ENCODE assay signal across 7 cellular contexts in genomic region chr11:35619754-35620640, GRCh38. TPM values are rescaled to one million over a fixed set of nuclear protein-coding genes. Genes with fewer than 3 reads are reported as not detected.
A peak's percentile ranks its signal among the peaks of the same experiment; 100 is the strongest.
DNase-seq lines count a peak whose midpoint lies in the region; FAIRE-seq and TF ChIP-seq lines count a peak whose summit lies in the region.

No MANE protein-coding gene starts in this region.

- peak overlapping the region; percentile 67 to 81 for H3K18ac ChIP-seq in mesenchymal stem cell (ENCODE audit: low read depth in 1 of 2, low read length in 2 of 2)

- H3K27me3 ChIP-seq in ectodermal cell (ENCODE audit: control insufficient read depth, insufficient read depth, low read length, poor library complexity, severe bottlenecking) (peaks cover 4% of the 10 kb centered on the region), mesenchymal stem cell (ENCODE audit: control insufficient read depth in 1 of 2, insufficient read depth in 1 of 2, low read length in 2 of 2) (no peaks in the 10 kb centered on the region)

- H3K27ac ChIP-seq in HEK293 (ENCODE audit: extremely low read depth, low read depth, low read length) (peak overlapping the region; percentile 88; the same call in 1 of the 2 replicates), ectodermal cell (ENCODE audit: insufficient read depth, low read depth, low read length, poor library complexity, severe bottlenecking) (peak overlapping the region; percentile 62), mesenchymal stem cell (ENCODE audit: low read length, poor library complexity, severe bottlenecking) (peak overlapping the region; percentile 19)

- H3K9ac ChIP-seq in mesenchymal stem cell (ENCODE audit: low read length): peak overlapping the region; percentile 79

- H2BK5ac ChIP-seq in mesenchymal stem cell (ENCODE audit: low read depth, low read length, poor library complexity, severe bottlenecking): peak overlapping the region; percentile 69

- TF ChIP-seq CTCF in GM10248 (IDR thresholded peaks at IDR 0.05; ENCODE audit: control extremely low read depth, extremely low read depth, low read depth, missing control alignments): peak; percentile 11
- peak; percentile 36 for TF ChIP-seq CTCF in HEK293 (tag by site-specific recombination; IDR thresholded peaks at IDR 0.05)

- peak overlapping the region in 1 of 2 experiments; percentile 89 for H3K23ac ChIP-seq in mesenchymal stem cell (ENCODE audit: low read length in 2 of 2)

- H3K14ac ChIP-seq in mesenchymal stem cell (ENCODE audit: low read length in 2 of 2): peak overlapping the region in 1 of 2 experiments; percentile 68

- DNase-seq in GM10248 (ENCODE audit: extremely low spot score) (peak; percentile 28), RCC 7860 (ENCODE audit: low spot score) (peak; percentile 71), mesenchymal stem cell (peak; percentile 61), urothelium cell line (ENCODE audit: low spot score) (peak; percentile 61), COLO829 (ENCODE audit: low spot score) (no peak)

- H3K36me3 ChIP-seq in HEK293 (ENCODE audit: control insufficient read depth in 2 of 2, insufficient read depth in 1 of 2, low read length in 2 of 2): no peaks in the 10 kb centered on the region
- H3K36me3 ChIP-seq in ectodermal cell (ENCODE audit: control insufficient read depth, insufficient read depth, low read length): no peaks in the 10 kb centered on the region
- no peaks in the 10 kb centered on the region for H3K36me3 ChIP-seq in mesenchymal stem cell (ENCODE audit: control insufficient read depth in 1 of 2, insufficient read depth in 2 of 2, low read depth in 1 of 2, low read length in 2 of 2)

- H3K4me1 ChIP-seq in HEK293 (ENCODE audit: control insufficient read depth, insufficient read depth, low read length) (peaks cover 3% of the 10 kb centered on the region), ectodermal cell (ENCODE audit: control insufficient read depth, insufficient read depth, low read length) (peaks cover 24% of the 10 kb centered on the region), mesenchymal stem cell (ENCODE audit: control insufficient read depth, insufficient read depth, low read depth, low read length) (peaks cover 17% of the 10 kb centered on the region)

- WGBS in ectodermal cell, 2 experiments: 0% methylated on average over 48 of the region's 48 CpGs
- WGBS in mesenchymal stem cell: under 1% methylated on average over 36 of the region's 48 CpGs

- H3K4me3 ChIP-seq in HEK293 (ENCODE audit: low read depth, low read length) (peak overlapping the region; percentile 63), ectodermal cell (ENCODE audit: insufficient read depth, low read depth, low read length) (peak overlapping the region; percentile 80), mesenchymal stem cell (ENCODE audit: insufficient read depth in 1 of 2, low read depth in 1 of 2, low read length in 2 of 2) (peak overlapping the region; percentile 77 to 84)

- peak overlapping the region; percentile 61 for H2AFZ ChIP-seq in mesenchymal stem cell (ENCODE audit: low read depth, low read length)

- H3K9me3 ChIP-seq in HEK293 (ENCODE audit: control insufficient read depth, insufficient read depth, low read depth, low read length) (no peaks in the 10 kb centered on the region), ectodermal cell (ENCODE audit: control insufficient read depth, low read length) (no peaks in the 10 kb centered on the region), mesenchymal stem cell (ENCODE audit: control insufficient read depth, low read length) (no peaks in the 10 kb centered on the region)

- peak overlapping the region; percentile 34 for H2BK15ac ChIP-seq in mesenchymal stem cell (ENCODE audit: low read depth, poor library complexity, severe bottlenecking)

- peak overlapping the region; percentile 35 for H2AK5ac ChIP-seq in mesenchymal stem cell (ENCODE audit: low read length, severe bottlenecking)

- FAIRE-seq in RCC 7860 (lab: Jason Lieb, UNC) (no peak), urothelium cell line (lab: Jason Lieb, UNC) (no peak)

- peak overlapping the region; percentile 97 for H3K4me2 ChIP-seq in mesenchymal stem cell (ENCODE audit: low read length, poor library complexity, severe bottlenecking)

- H3K79me1 ChIP-seq in mesenchymal stem cell (replicated peaks; ENCODE audit: low read length, poor library complexity, severe bottlenecking): peaks cover 8% of the 10 kb centered on the region

- peak overlapping the region; percentile 35 for H2BK120ac ChIP-seq in mesenchymal stem cell (ENCODE audit: low read depth, low read length)

- peak overlapping the region; percentile 36 to 73 for H3K4ac ChIP-seq in mesenchymal stem cell (ENCODE audit: low read depth in 1 of 2, low read length in 2 of 2)

- H4K8ac ChIP-seq in mesenchymal stem cell (ENCODE audit: low read length): peak overlapping the region; percentile 19

- POLR2A ChIA-PET in GM10248 (lab: Yijun Ruan, JAX): no interaction called here
- POLR2A ChIA-PET in HEK293 (lab: Yijun Ruan, JAX): interaction anchor here (1.1 kb wide), 2 partner anchors 10 to 132 kb away, joined by 3 to 4 read pairs; no protein-coding TSS in a partner anchor

- peak overlapping the region; percentile 81 for H4K91ac ChIP-seq in mesenchymal stem cell (ENCODE audit: low read length)

- peak overlapping the region in 1 of 2 experiments; percentile 70 for H2BK12ac ChIP-seq in mesenchymal stem cell (ENCODE audit: low read length in 2 of 2)

- CTCF ChIA-PET in GM10248 (lab: Yijun Ruan, JAX) (interaction anchor here (1.0 to 3.9 kb wide), 6 partner anchors 9 to 647 kb away, joined by 4 to 18 read pairs (median 6); no protein-coding TSS in a partner anchor), HEK293 (lab: Yijun Ruan, JAX) (interaction anchor here (0.7 to 1.0 kb wide), 2 partner anchors 10 to 203 kb away, joined by 3 read pairs; no protein-coding TSS in a partner anchor)

TF ChIP-seq in HEK293, 187 proteins besides CTCF, POLR2A, EP300 and RAD21 (continues in another document):
- TF ChIP-seq ZNF514 (tag by site-specific recombination; IDR thresholded peaks at IDR 0.05) (no peak), SETDB1 (IDR thresholded peaks at IDR 0.05; ENCODE audit: insufficient read length, low read length) (no peak), SCRT2 (tag by site-specific recombination; IDR thresholded peaks at IDR 0.05) (no peak), HOXA7 (CRISPR knock-in tag; IDR thresholded peaks at IDR 0.05; ENCODE audit: borderline replicate concordance) (no peak), ZNF16 (tag by site-specific recombination; IDR thresholded peaks at IDR 0.05; ENCODE audit: low read depth) (no peak), TCF7L2 (IDR thresholded peaks at IDR 0.05; ENCODE audit: borderline replicate concordance, low read depth, low read length) (peak; percentile 40; the same call in 1 of the 2 replicates), ZNF792 (tag by site-specific recombination; IDR thresholded peaks at IDR 0.05) (no peak), KLF10 (tag by site-specific recombination; IDR thresholded peaks at IDR 0.05) (no peak), ZNF324 (tag by site-specific recombination; IDR thresholded peaks at IDR 0.05) (no peak), ZNF140 (tag by site-specific recombination; IDR thresholded peaks at IDR 0.05) (no peak), ZNF555 (tag by site-specific recombination; conservative IDR thresholded peaks at IDR 0.05) (no peak), ZNF132 (tag by site-specific recombination; IDR thresholded peaks at IDR 0.05; ENCODE audit: borderline replicate concordance) (no peak), ZNF707 (tag by site-specific recombination; IDR thresholded peaks at IDR 0.05) (no peak), WT1 (tag by site-specific recombination; IDR thresholded peaks at IDR 0.05) (no peak), ZNF366 (tag by site-specific recombination; conservative IDR thresholded peaks at IDR 0.05) (peak; percentile 37; the same call in 1 of the 2 replicates), ZNF26 (tag by site-specific recombination; IDR thresholded peaks at IDR 0.05) (no peak), PBX3 (CRISPR knock-in tag; IDR thresholded peaks at IDR 0.05) (0 out of 2 replicates have a peak, but pooled peaks have one; percentile 7), MEIS1 (CRISPR knock-in tag; IDR thresholded peaks at IDR 0.05; ENCODE audit: borderline replicate concordance) (no peak), ZNF843 (tag by site-specific recombination; IDR thresholded peaks at IDR 0.05) (no peak), HOXD13 (CRISPR knock-in tag; IDR thresholded peaks at IDR 0.05; ENCODE audit: borderline replicate concordance) (peak; percentile 9; the same call in 1 of the 2 replicates), ZNF571 (tag by site-specific recombination; IDR thresholded peaks at IDR 0.05) (no peak)

RNA-seq across cellular contexts. Expression of gene FJX1, which starts 1.7 kb away (rescaled TPM):
- polyA plus RNA-seq in ectodermal cell (2013, experiment 1 of 4): 59.7 TPM
- 49.8 TPM for polyA plus RNA-seq in ectodermal cell (2013, experiment 2 of 4)
- polyA plus RNA-seq in ectodermal cell (2013, experiment 3 of 4): 60.2 TPM
- polyA plus RNA-seq in ectodermal cell (2013, experiment 4 of 4): 56.8 TPM
- polyA plus RNA-seq in mesenchymal stem cell (2013, experiment 1 of 2): 6.1 TPM
- 6.3 TPM for polyA plus RNA-seq in mesenchymal stem cell (2013, experiment 2 of 2)

RNA-seq across cellular contexts. Expression of gene TRIM44, which starts 42.6 kb away (rescaled TPM):
- 52.0 TPM for polyA plus RNA-seq in ectodermal cell (2013, experiment 1 of 4)
- polyA plus RNA-seq in ectodermal cell (2013, experiment 2 of 4): 53.1 TPM
- 29.5 TPM for polyA plus RNA-seq in ectodermal cell (2013, experiment 3 of 4)
- polyA plus RNA-seq in ectodermal cell (2013, experiment 4 of 4): 36.6 TPM
- polyA plus RNA-seq in mesenchymal stem cell (2013, experiment 1 of 2): 21.4 TPM
- 23.4 TPM for polyA plus RNA-seq in mesenchymal stem cell (2013, experiment 2 of 2)

Comparison
In these comparisons a context has a peak if more than half of its experiments do, and no peak if none do; other contexts are left out.
1. H3K27ac ChIP-seq: peak in every context shown above with its lines; median percentile 88 in HEK293; 62 in ectodermal cell; 19 in mesenchymal stem cell.